ENCODE assay signal across 30 cellular contexts in genomic region chr11:65736810-65737209, GRCh38. TPM values are rescaled to one million over a fixed set of nuclear protein-coding genes. Genes with fewer than 3 reads are reported as not detected.
"Had no signal": no experiment of that assay in that cellular context is flagged by ENCODE, and none has a peak within 500 bp of the region (broad histone marks: within the 10 kb centered on the region; RNA-seq: fewer than 3 reads in every experiment).

No MANE protein-coding gene starts in this region.

- H3K9me3 ChIP-seq: esophagus squamous epithelium, prostate gland, right atrium auricular region, stomach, thyroid gland, vagina had no signal

- H3K36me3 ChIP-seq: esophagus squamous epithelium, heart right ventricle, left lung, prostate gland, right atrium auricular region, sigmoid colon, stomach, thyroid gland, vagina had no signal

- H3K4me3 ChIP-seq: coronary artery, esophagus squamous epithelium, heart right ventricle, left lung, prostate gland, right atrium auricular region, sigmoid colon, stomach, thyroid gland, vagina had no signal

- H3K4me1 ChIP-seq: heart right ventricle, left lung, prostate gland, right atrium auricular region, sigmoid colon, stomach, thyroid gland, vagina had no signal

- H3K27ac ChIP-seq: coronary artery, esophagus squamous epithelium, heart right ventricle, left lung, prostate gland, right atrium auricular region, sigmoid colon, stomach, thyroid gland, vagina had no signal

- ATAC-seq: heart right ventricle; left cardiac atrium; left lung; naive thymus-derived CD8-positive, alpha-beta T cell; stimulated activated effector memory CD8-positive, alpha-beta T cell treated with anti-CD3 and anti-CD28 coated beads, Interleukin-12 subunit alpha, Interleukin-12 subunit beta, amount 100 ng/mL, for 72 hours had no signal

- FAIRE-seq: islet of Langerhans had no signal

- DNase-seq: dermis blood vessel endothelial cell; effector memory CD4-positive, alpha-beta T cell; esophagus squamous epithelium; foreskin melanocyte; glutamatergic neuron; heart right ventricle; hippocampal formation; left cardiac atrium; left lung; mammary epithelial cell; naive thymus-derived CD8-positive, alpha-beta T cell; nephron progenitor cell; nucleus accumbens; sigmoid colon; stimulated activated CD4-positive, alpha-beta T cell treated with anti-CD3 and anti-CD28 coated beads, Interleukin-2, amount 100 ng/mL, for 24 hours; stimulated activated CD4-positive, alpha-beta T cell treated with anti-CD3 and anti-CD28 coated beads, Interleukin-4, amount 100 ng/mL, for 24 hours; stimulated activated naive CD4-positive, alpha-beta T cell treated with Interleukin-2 at 50 U/mL for 16 hours; stomach; thyroid gland; trophoblast cell had no signal

- H3K27me3 ChIP-seq: right atrium auricular region, sigmoid colon, thyroid gland, vagina had no signal

RNA-seq across cellular contexts. Expression of gene OVOL1, which starts 50.1 kb away (rescaled TPM):
- total RNA-seq: dermis blood vessel endothelial cell; heart right ventricle; left cardiac atrium; mesenteric fat pad; myocyte; naive thymus-derived CD8-positive, alpha-beta T cell; osteocyte; right atrium auricular region; sigmoid colon; skeletal muscle tissue had no signal
- polyA plus RNA-seq: heart right ventricle; naive thymus-derived CD8-positive, alpha-beta T cell had no signal
